Comparison of ENCODE assay signal across 8 cellular contexts in genomic region chr13:97225533-97225932, GRCh38. TPM values are rescaled to one million over a fixed set of nuclear protein-coding genes. Genes with fewer than 3 reads are reported as not detected.
DNase-seq lines count a peak whose midpoint lies in the region; ATAC-seq and TF ChIP-seq lines count a peak whose summit lies in the region.

No MANE protein-coding gene starts in this region.

- intact Hi-C loops in esophagus muscularis mucosa (cut with DNase I): loop anchor here (10.0 kb wide), 1 partner anchor 209 kb away; the partner anchor contains the start of gene RAP2A

- ATAC-seq in DND-41 (ENCODE audit: insufficient read depth, low read depth): no peak
- ATAC-seq in RWPE2 (ENCODE audit: low read depth): no peak
- ATAC-seq in HG02840 (IDR thresholded peaks at IDR 0.05; ENCODE audit: low FRiP score, unreplicated experiment): no peak
- ATAC-seq in GM21360 (IDR thresholded peaks at IDR 0.05; ENCODE audit: unreplicated experiment): no peak

- H3K9me3 ChIP-seq in DND-41 (ENCODE audit: insufficient read depth, low read length, severe bottlenecking): no peaks in the 10 kb centered on the region
- no peaks in the 10 kb centered on the region for H3K9me3 ChIP-seq in RWPE2 (ENCODE audit: severe bottlenecking)
- no peaks in the 10 kb centered on the region for H3K9me3 ChIP-seq in esophagus muscularis mucosa

- H3K27me3 ChIP-seq in DND-41 (ENCODE audit: insufficient read depth, low read length, poor library complexity) (no peaks in the 10 kb centered on the region), RWPE2 (ENCODE audit: insufficient read depth, poor library complexity, severe bottlenecking) (no peaks in the 10 kb centered on the region), esophagus muscularis mucosa (no peaks in the 10 kb centered on the region), rectal smooth muscle tissue (ENCODE audit: control insufficient read depth, insufficient read depth, low read length) (no peaks in the 10 kb centered on the region)

- H2AFZ ChIP-seq in DND-41 (ENCODE audit: low read depth, low read length): no peak overlapping the region

- no peak for TF ChIP-seq EP300 in esophagus muscularis mucosa (IDR thresholded peaks at IDR 0.05)

- peaks cover 55% of the 10 kb centered on the region for H3K4me1 ChIP-seq in DND-41 (ENCODE audit: insufficient read depth, low read length)
- peaks cover 34% of the 10 kb centered on the region for H3K4me1 ChIP-seq in RWPE2 (ENCODE audit: insufficient read depth, poor library complexity, severe bottlenecking)
- peaks cover 50 to 67% (median 64%) of the 10 kb centered on the region in 4 donors for H3K4me1 ChIP-seq in esophagus muscularis mucosa
- H3K4me1 ChIP-seq in rectal smooth muscle tissue (ENCODE audit: control insufficient read depth, insufficient read depth, low read length): peaks cover 25% of the 10 kb centered on the region

- peak overlapping the region; percentile 77 for H3K27ac ChIP-seq in DND-41 (ENCODE audit: low read length)
- H3K27ac ChIP-seq in RWPE2 (ENCODE audit: poor library complexity, severe bottlenecking): peak overlapping the region; percentile 70
- peak overlapping the region; percentile 90 to 94 (median 92) for H3K27ac ChIP-seq in esophagus muscularis mucosa (replicated peaks in 1 of 4)
- peak overlapping the region; percentile 99 for H3K27ac ChIP-seq in rectal smooth muscle tissue (ENCODE audit: low read depth, low read length)

- H3K4me2 ChIP-seq in DND-41 (ENCODE audit: insufficient read depth, low read length): no peak overlapping the region

- DNase-seq in DND-41 (no peak), RWPE2 (ENCODE audit: low spot score) (no peak), esophagus muscularis mucosa (ENCODE audit: extremely low spot score) (no peak), UCSD-AML1 (lab: John Stamatoyannopoulos, UW; ENCODE audit: unreplicated experiment) (no peak), ecto neural progenitor cell (ENCODE audit: low spot score) (no peak)

- H4K20me1 ChIP-seq in DND-41 (ENCODE audit: insufficient read depth, low read length): no peaks in the 10 kb centered on the region

- peaks cover 48% of the 10 kb centered on the region for H3K79me2 ChIP-seq in DND-41 (ENCODE audit: insufficient read depth, low read length)

- 31% methylated on average over 4 of the region's 4 CpGs for WGBS in esophagus muscularis mucosa

- no peaks in the 10 kb centered on the region for H3K36me3 ChIP-seq in DND-41 (ENCODE audit: insufficient read depth, low read length)
- peaks cover 8% of the 10 kb centered on the region; the same call in 1 of the 2 replicates for H3K36me3 ChIP-seq in RWPE2 (ENCODE audit: low read depth)
- no peaks in the 10 kb centered on the region for H3K36me3 ChIP-seq in esophagus muscularis mucosa
- no peaks in the 10 kb centered on the region for H3K36me3 ChIP-seq in rectal smooth muscle tissue (ENCODE audit: control insufficient read depth, insufficient read depth, low read length)

- no peak overlapping the region for H3K4me3 ChIP-seq in DND-41 (ENCODE audit: low read depth in 1 of 2, low read length in 2 of 2)
- peak overlapping the region; percentile 50 for H3K4me3 ChIP-seq in RWPE2 (ENCODE audit: severe bottlenecking)
- H3K4me3 ChIP-seq in esophagus muscularis mucosa: peak overlapping the region; percentile 62 to 74 (median 69)
- peak overlapping the region; percentile 85 for H3K4me3 ChIP-seq in rectal smooth muscle tissue (ENCODE audit: low read length)

- no peak for TF ChIP-seq POLR2A in esophagus muscularis mucosa (IDR thresholded peaks at IDR 0.05; ENCODE audit: low read depth)

- TF ChIP-seq CTCF in DND-41 (IDR thresholded peaks at IDR 0.05; ENCODE audit: borderline replicate concordance, extremely low read depth, low read length, poor library complexity, severe bottlenecking) (no peak), RWPE2 (IDR thresholded peaks at IDR 0.05; ENCODE audit: poor library complexity, severe bottlenecking) (no peak), esophagus muscularis mucosa (IDR thresholded peaks at IDR 0.05) (no peak)

- H3K9ac ChIP-seq in DND-41 (ENCODE audit: low read depth, low read length): no peak overlapping the region
- no peak overlapping the region for H3K9ac ChIP-seq in rectal smooth muscle tissue (ENCODE audit: low read length)

RNA-seq across cellular contexts. Expression of gene MBNL2, which starts 3.4 kb away (rescaled TPM):
- 100 to 1,000 TPM in 2 of 4 donors, 10 to 100 TPM in 2; 92.8 to 132 (median 101) TPM for total RNA-seq in esophagus muscularis mucosa

Comparison
In these comparisons a context has a peak if more than half of its experiments do, and no peak if none do; other contexts are left out.
1. H3K4me3 ChIP-seq: peak in RWPE2 (single experiment), esophagus muscularis mucosa (4 of 4) and rectal smooth muscle tissue (single experiment); none in DND-41 (0 of 2).
2. Peak in every context shown above with its lines, with median percentiles within 50 percentile points of each other: H3K27ac ChIP-seq.